27 cellular contexts compared by ENCODE assay signal in the genomic region with DNA sequence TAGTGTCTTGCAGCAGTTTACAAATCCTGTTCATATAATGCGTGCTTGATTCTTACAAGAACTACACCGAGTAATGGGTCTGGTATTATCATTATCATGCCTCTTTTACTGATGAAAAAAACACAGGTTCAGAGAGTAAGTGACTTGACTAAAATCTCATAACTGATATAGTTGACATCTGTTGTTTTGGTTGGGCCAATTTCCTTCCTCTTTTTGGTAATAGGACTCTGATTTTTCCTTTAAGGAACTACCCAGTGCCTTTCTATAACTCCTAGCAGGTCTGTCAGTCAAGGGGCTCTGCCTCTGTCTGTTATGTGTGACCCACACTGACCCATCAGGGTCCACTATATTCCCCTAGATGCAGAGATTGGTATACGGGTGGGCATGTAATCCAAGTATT. TPM values are rescaled to one million over a fixed set of nuclear protein-coding genes. Genes with fewer than 3 reads are reported as not detected.
DNase-seq lines count a peak whose midpoint lies in the region; ATAC-seq, FAIRE-seq and TF ChIP-seq lines count a peak whose summit lies in the region.
"Had no signal": no experiment of that assay in that cellular context is flagged by ENCODE, and none has a peak within 500 bp of the region (broad histone marks: within the 10 kb centered on the region; RNA-seq: fewer than 3 reads in every experiment).

No MANE protein-coding gene starts in this region.

- H3K9me3 Mint-ChIP-seq in CD14-positive monocyte (peaks cover 0 to 9% (median 0%) of the 10 kb centered on the region in 7 donors), memory B cell (no peaks in the 10 kb centered on the region)
- H3K9me3 Mint-ChIP-seq: activated CD4-positive, alpha-beta memory T cell treated with anti-CD3 and anti-CD28 coated beads for 36 hours; activated T-helper 1 cell treated with anti-CD3 and anti-CD28 coated beads, Interleukin-12 subunit alpha, Interleukin-12 subunit beta, Interleukin-2, Interleukin-4 antibody, amounts not matched to agents 30 ng/mL and 10 ng/mL and 1 ng/mL, durations not matched to agents 14 hours and 24 hours and 36 hours; nephron had no signal

- FAIRE-seq in HTR-8/SVneo (lab: Jason Lieb, UNC), result no peak
- FAIRE-seq: D721Med, HepG2 had no signal

- H3K4me1 Mint-ChIP-seq in CD14-positive monocyte (peaks cover 21% of the 10 kb centered on the region), memory B cell (peaks cover 10% of the 10 kb centered on the region)
- H3K4me1 Mint-ChIP-seq: nephron had no signal

- intact Hi-C loops in CD14-positive monocyte (cut with micrococcal nuclease), result no loop called here

- H3K36me3 Mint-ChIP-seq in CD14-positive monocyte (no peaks in the 10 kb centered on the region), memory B cell (no peaks in the 10 kb centered on the region)
- H3K36me3 Mint-ChIP-seq: activated CD4-positive, alpha-beta memory T cell treated with anti-CD3 and anti-CD28 coated beads for 36 hours had no signal

- DNase-seq in CD14-positive monocyte (ENCODE audit: low spot score) (no peak), MV-4-11 (lab: John Stamatoyannopoulos, UW) (peak; percentile 74), SKM-1 treated with dmso at 0.1 percent for 144 hours (lab: John Stamatoyannopoulos, UW; ENCODE audit: unreplicated experiment) (peak; percentile 31), memory B cell (ENCODE audit: low spot score in 2 of 2) (no peak), HTR-8/SVneo (ENCODE audit: insufficient read length, low spot score) (no peak), NCI-H1930 (lab: John Stamatoyannopoulos, UW) (no peak)
- DNase-seq: ACHN; activated CD4-positive, alpha-beta memory T cell treated with anti-CD3 and anti-CD28 coated beads for 36 hours; activated CD4-positive, CD25-positive, alpha-beta regulatory T cell treated with anti-CD3 and anti-CD28 coated beads, Interleukin-2, amount 50 U/mL, for 72 hours; activated CD8-positive, alpha-beta memory T cell treated with anti-CD3 and anti-CD28 coated beads, Interleukin-2, amount 50 U/mL, for 4 hours; activated naive CD4-positive, alpha-beta T cell treated with anti-CD3 and anti-CD28 coated beads, Interleukin-2, amount 50 U/mL, for 16 hours; amniotic stem cell; brain microvascular endothelial cell; GOT3; left ventricle myocardium inferior; NCI-H1105 treated with DMSO at 0.1 percent for 48 hours; NCI-H2029; NCI-H2227 treated with DMSO at 0.1 percent for 48 hours; NCI-H69; ovary; spleen had no signal

- H3K27me3 Mint-ChIP-seq in CD14-positive monocyte (ENCODE audit: low read depth in 3 of 3) (peaks cover 0 to 23% (median 15%) of the 10 kb centered on the region in 3 donors), memory B cell (no peaks in the 10 kb centered on the region)

- ATAC-seq in memory B cell (ENCODE audit: low read depth), result peak; percentile 80
- ATAC-seq in HG03342 (IDR thresholded peaks at IDR 0.05; ENCODE audit: unreplicated experiment), result no peak
- ATAC-seq in GM18517 (IDR thresholded peaks at IDR 0.05; ENCODE audit: unreplicated experiment), result no peak
- ATAC-seq: HepG2 had no signal

- H3K27ac Mint-ChIP-seq in CD14-positive monocyte, result peak overlapping the region; percentile 37 to 84 (median 63)
- no peak overlapping the region for H3K27ac Mint-ChIP-seq in memory B cell
- H3K27ac Mint-ChIP-seq: activated CD4-positive, alpha-beta memory T cell treated with anti-CD3 and anti-CD28 coated beads for 36 hours; activated T-helper 1 cell treated with anti-CD3 and anti-CD28 coated beads, Interleukin-12 subunit alpha, Interleukin-12 subunit beta, Interleukin-2, Interleukin-4 antibody, amounts not matched to agents 30 ng/mL and 10 ng/mL and 1 ng/mL, durations not matched to agents 14 hours and 24 hours and 36 hours; nephron had no signal

- TF ChIP-seq CTCF in CD14-positive monocyte (IDR thresholded peaks at IDR 0.05), result no peak

- peak overlapping the region in 1 of 2 donors; percentile 65 for H3K4me3 Mint-ChIP-seq in CD14-positive monocyte
- H3K4me3 Mint-ChIP-seq in memory B cell, result no peak overlapping the region
- H3K4me3 Mint-ChIP-seq: activated CD4-positive, alpha-beta memory T cell treated with anti-CD3 and anti-CD28 coated beads for 36 hours; activated T-helper 1 cell treated with anti-CD3 and anti-CD28 coated beads, Interleukin-12 subunit alpha, Interleukin-12 subunit beta, Interleukin-2, Interleukin-4 antibody, amounts not matched to agents 30 ng/mL and 10 ng/mL and 1 ng/mL, durations not matched to agents 14 hours and 24 hours and 36 hours; nephron had no signal

RNA-seq across cellular contexts. Expression of gene BLOC1S6, which starts 14.6 kb away (rescaled TPM):
- 10 to 100 TPM; 47.9 to 54.9 TPM for polyA plus RNA-seq in CD14-positive monocyte

RNA-seq across cellular contexts. Expression of gene SLC30A4, which starts 50.1 kb away (rescaled TPM):
- polyA plus RNA-seq in CD14-positive monocyte, result under 1 TPM; 0.05 to 0.21 TPM

Comparison
In these comparisons a context has a peak if more than half of its experiments do, and no peak if none do; other contexts are left out.
1. DNase-seq: peak in MV-4-11 (single experiment) and SKM-1 treated with dmso at 0.1 percent for 144 hours (single experiment); none in CD14-positive monocyte (single experiment), memory B cell (0 of 2), HTR-8/SVneo (single experiment) and NCI-H1930 (0 of 2).